ENCODE assay signal across 8 cellular contexts in the genomic region with DNA sequence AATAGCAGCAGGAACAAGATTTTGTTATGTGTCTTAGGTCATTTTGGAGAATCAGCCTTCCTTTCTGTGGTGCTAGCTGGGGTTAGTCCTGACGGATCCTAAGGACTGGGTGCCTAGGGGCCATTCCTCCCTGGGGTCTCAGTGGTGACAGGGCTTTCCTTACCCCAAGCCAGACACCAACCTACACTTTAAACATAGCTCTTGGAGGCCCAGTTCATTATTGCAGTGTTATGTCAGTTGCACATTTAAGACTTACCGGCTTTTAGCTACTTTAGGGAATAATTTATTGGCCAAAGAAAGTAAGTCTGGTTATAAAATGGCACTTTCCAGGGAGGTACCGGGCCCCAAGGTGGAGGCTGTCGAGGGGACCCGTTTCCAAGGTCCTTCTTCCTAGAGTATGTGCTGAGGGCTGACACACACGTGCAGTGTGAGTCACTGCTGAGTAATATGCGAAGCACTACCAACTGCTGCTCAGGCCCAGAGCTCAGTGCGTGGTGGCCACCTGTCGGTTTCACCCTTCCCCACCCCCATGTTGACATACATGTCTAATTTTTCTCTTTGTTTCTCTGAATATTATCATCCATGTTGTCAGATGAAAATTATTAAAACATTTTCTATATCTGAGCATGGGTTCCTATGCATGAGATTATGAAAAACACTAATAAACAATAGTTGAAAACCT. TPM values are rescaled to one million over a fixed set of nuclear protein-coding genes. Genes with fewer than 3 reads are reported as not detected.
DNase-seq lines count a peak whose midpoint lies in the region; ATAC-seq and TF ChIP-seq lines count a peak whose summit lies in the region.

No MANE protein-coding gene starts in this region.

- no peaks in the 10 kb centered on the region for H4K20me1 ChIP-seq in OCI-LY3 (ENCODE audit: insufficient read depth, low read length)

- POLR2A ChIA-PET in naive thymus-derived CD4-positive, alpha-beta T cell (lab: Charles Lee), result no interaction called here

- H3K9me3 Mint-ChIP-seq in naive thymus-derived CD4-positive, alpha-beta T cell, result no peaks in the 10 kb centered on the region

- ATAC-seq in GM18870 (IDR thresholded peaks at IDR 0.05; ENCODE audit: unreplicated experiment) (peak; percentile 97), HG02623 (IDR thresholded peaks at IDR 0.05; ENCODE audit: unreplicated experiment) (peak; percentile 91)
- ATAC-seq in naive thymus-derived CD4-positive, alpha-beta T cell, result no peak

- H3K27me3 Mint-ChIP-seq in naive thymus-derived CD4-positive, alpha-beta T cell, result no peaks in the 10 kb centered on the region

- no peaks in the 10 kb centered on the region for H3K9me3 ChIP-seq in OCI-LY3 (ENCODE audit: insufficient read depth, low read length)
- no peaks in the 10 kb centered on the region for H3K9me3 ChIP-seq in naive thymus-derived CD4-positive, alpha-beta T cell (ENCODE audit: control insufficient read depth in 2 of 3, low read length in 3 of 3)

- H3K36me3 Mint-ChIP-seq in naive thymus-derived CD4-positive, alpha-beta T cell, result peaks cover 8 to 57% (median 32%) of the 10 kb centered on the region in 5 donors

- no peak overlapping the region for H3K4me3 Mint-ChIP-seq in naive thymus-derived CD4-positive, alpha-beta T cell

- no peak overlapping the region for H3K9ac ChIP-seq in OCI-LY3 (ENCODE audit: low read length)

- H2AFZ ChIP-seq in OCI-LY3 (ENCODE audit: low read depth, low read length), result no peak overlapping the region

- peaks cover 3% of the 10 kb centered on the region for H3K36me3 ChIP-seq in OCI-LY3 (replicated peaks; ENCODE audit: low read depth, low read length)
- H3K36me3 ChIP-seq in naive thymus-derived CD4-positive, alpha-beta T cell (ENCODE audit: control insufficient read depth in 2 of 3, insufficient read depth in 3 of 3, low read length in 3 of 3), result peaks cover 0 to 17% (median 0%) of the 10 kb centered on the region in 3 experiments

- intact Hi-C loops in naive thymus-derived CD4-positive, alpha-beta T cell (cut with micrococcal nuclease), result loop anchor here in 1 of 2 donors (5.0 kb wide), 1 partner anchor 102 kb away; no protein-coding TSS in a partner anchor

- H3K27me3 ChIP-seq in OCI-LY3 (ENCODE audit: low read depth, low read length), result no peaks in the 10 kb centered on the region
- no peaks in the 10 kb centered on the region for H3K27me3 ChIP-seq in naive thymus-derived CD4-positive, alpha-beta T cell (ENCODE audit: control insufficient read depth in 2 of 2, insufficient read depth in 2 of 2, low read length in 2 of 2)

- peaks cover 34% of the 10 kb centered on the region for H3K4me1 ChIP-seq in OCI-LY3 (ENCODE audit: low read length)
- H3K4me1 ChIP-seq in naive thymus-derived CD4-positive, alpha-beta T cell (ENCODE audit: control insufficient read depth in 2 of 2, insufficient read depth in 2 of 2, low read length in 2 of 2), result no peaks in the 10 kb centered on the region

- H3K27ac Mint-ChIP-seq in naive thymus-derived CD4-positive, alpha-beta T cell, result no peak overlapping the region

- H3K4me3 ChIP-seq in OCI-LY3 (ENCODE audit: low read length), result no peak overlapping the region
- H3K4me3 ChIP-seq in choroid plexus epithelial cell (ENCODE audit: low read depth, low read length), result no peak overlapping the region
- no peak overlapping the region for H3K4me3 ChIP-seq in naive thymus-derived CD4-positive, alpha-beta T cell (ENCODE audit: low read length)

- H3K27ac ChIP-seq in OCI-LY3 (ENCODE audit: low read length), result peak overlapping the region; percentile 32
- H3K27ac ChIP-seq in naive thymus-derived CD4-positive, alpha-beta T cell (ENCODE audit: low read depth, low read length), result no peak overlapping the region

- CTCF ChIA-PET in naive thymus-derived CD4-positive, alpha-beta T cell (lab: Charles Lee), result no interaction called here

- no peaks in the 10 kb centered on the region for H3K79me2 ChIP-seq in OCI-LY3 (ENCODE audit: low read length)

- peak; percentile 85 for DNase-seq in choroid plexus epithelial cell (ENCODE audit: low read depth)
- peak; percentile 27 to 50 for DNase-seq in stimulated activated CD8-positive, alpha-beta memory T cell treated with anti-CD3 and anti-CD28 coated beads, Interleukin-2, amount 100 ng/mL, for 48 hours (ENCODE audit: low read depth in 2 of 2)
- no peak for DNase-seq in naive thymus-derived CD4-positive, alpha-beta T cell
- no peak for DNase-seq in Ammon's horn (ENCODE audit: low spot score)
- no peak for DNase-seq in hippocampal formation (lab: John Stamatoyannopoulos, UW)

- peak; percentile 65 for TF ChIP-seq CTCF in OCI-LY3 (IDR thresholded peaks at IDR 0.05; ENCODE audit: low read depth, low read length)
- TF ChIP-seq CTCF in choroid plexus epithelial cell (conservative IDR thresholded peaks at IDR 0.05; ENCODE audit: low read depth, low read length), result peak; percentile 60

- peaks cover 0 to 9% (median 0%) of the 10 kb centered on the region in 7 donors for H3K4me1 Mint-ChIP-seq in naive thymus-derived CD4-positive, alpha-beta T cell

- H3K4me2 ChIP-seq in OCI-LY3 (ENCODE audit: low read length), result peak overlapping the region; percentile 51

RNA-seq across cellular contexts. Expression of a gene that starts 37.0 kb away (rescaled TPM):
- total RNA-seq in naive thymus-derived CD4-positive, alpha-beta T cell, result 1 to 10 TPM in 1 of 5 experiments, under 1 TPM in 4; 0.19 to 1.3 (median 0.56) TPM
- under 1 TPM in 1 of 2 donors, not detected in 1; 0.33 TPM for polyA plus RNA-seq in naive thymus-derived CD4-positive, alpha-beta T cell

Comparison
In these comparisons a context has a peak if more than half of its experiments do, and no peak if none do; other contexts are left out.
1. DNase-seq: peak in choroid plexus epithelial cell (single experiment) and stimulated activated CD8-positive, alpha-beta memory T cell treated with anti-CD3 and anti-CD28 coated beads, Interleukin-2, amount 100 ng/mL, for 48 hours (2 of 2); none in naive thymus-derived CD4-positive, alpha-beta T cell (0 of 9), Ammon's horn (single experiment) and hippocampal formation (0 of 2).